ENCODE assay signal across 18 cellular contexts in genomic region chr2:25176138-25176537, GRCh38. TPM values are rescaled to one million over a fixed set of nuclear protein-coding genes. Genes with fewer than 3 reads are reported as not detected.
"Had no signal": no experiment of that assay in that cellular context is flagged by ENCODE, and none has a peak within 500 bp of the region (broad histone marks: within the 10 kb centered on the region; RNA-seq: fewer than 3 reads in every experiment).

No MANE protein-coding gene starts in this region.

- H3K4me3 ChIP-seq: heart right ventricle, psoas muscle, right lobe of liver, spleen, tibial nerve had no signal

- H3K9me3 ChIP-seq: neutrophil, psoas muscle, right lobe of liver, spleen had no signal

- H3K27ac ChIP-seq: heart right ventricle, neutrophil, psoas muscle, right lobe of liver, spleen, tibial nerve had no signal

- H3K27me3 ChIP-seq: right lobe of liver had no signal

- H3K4me1 ChIP-seq: heart right ventricle, psoas muscle, right lobe of liver, spleen, tibial nerve had no signal

- ATAC-seq: esophagus mucosa; heart right ventricle; naive thymus-derived CD4-positive, alpha-beta T cell; psoas muscle; right lobe of liver; stimulated activated memory B cell treated with anti-CD40 and anti-IgM and Interleukin-4, amounts not matched to agents 10 μg/mL and 1 μg/mL and 100 μg/mL, for 72 hours had no signal

- DNase-seq: effector memory CD4-positive, alpha-beta T cell; heart right ventricle; hypothalamus; kidney glomerular epithelial cell; naive thymus-derived CD4-positive, alpha-beta T cell; nephron progenitor cell; psoas muscle; retina; right lobe of liver; spleen; stimulated activated CD4-positive, alpha-beta T cell treated with anti-CD3 and anti-CD28 coated beads, Interleukin-15, amount 100 ng/mL, for 24 hours; stimulated activated CD4-positive, alpha-beta T cell treated with anti-CD3 and anti-CD28 coated beads, Interleukin-1b, Interleukin-23, amount 100 ng/mL, for 48 hours; stimulated activated CD4-positive, alpha-beta T cell treated with anti-CD3 and anti-CD28 coated beads, Interleukin-4, amount 100 ng/mL, for 24 hours had no signal

- H3K36me3 ChIP-seq: heart right ventricle, neutrophil, right lobe of liver, spleen, tibial nerve had no signal

RNA-seq across cellular contexts. Expression of gene POMC, which starts 7.8 kb away (rescaled TPM):
- polyA plus RNA-seq: fibroblast of lung had no signal
